29 cellular contexts compared by ENCODE assay signal in the genomic region with DNA sequence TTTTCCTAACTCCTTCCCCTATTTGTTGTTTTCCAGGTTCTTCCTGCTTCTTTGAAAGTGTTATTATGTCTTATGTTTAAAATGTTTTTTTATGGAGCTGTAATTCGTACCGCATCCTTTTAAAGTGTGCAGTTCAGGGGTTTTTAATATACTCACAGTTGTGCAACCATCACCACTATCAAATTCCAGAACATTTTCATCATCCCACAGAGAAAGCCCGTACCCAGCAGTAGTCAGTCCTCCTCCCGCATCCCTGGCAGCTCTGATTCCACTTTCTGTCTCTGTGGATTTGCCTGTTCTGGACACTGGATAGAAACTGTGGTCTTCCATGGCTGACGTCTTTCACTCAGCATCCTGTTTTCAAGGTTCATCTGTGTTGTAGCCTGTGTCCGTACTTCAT.
DNase-seq lines count a peak whose midpoint lies in the region; ATAC-seq and TF ChIP-seq lines count a peak whose summit lies in the region.
"Had no signal": no experiment of that assay in that cellular context is flagged by ENCODE, and none has a peak within 500 bp of the region (broad histone marks: within the 10 kb centered on the region; RNA-seq: fewer than 3 reads in every experiment).

No MANE protein-coding gene starts in this region.

- intact Hi-C loops in PC-3 (cut with micrococcal nuclease): no loop called here
- intact Hi-C loops in dorsolateral prefrontal cortex (cut with DNase I): loop anchor here in 1 of 2 donors (5.0 kb wide), 1 partner anchor 215 kb away; no protein-coding TSS in a partner anchor

- H3K27ac ChIP-seq in PC-3 (ENCODE audit: low read length): no peak overlapping the region
- peak overlapping the region in 30 of 59 donors; percentile 0 to 87 (median 50) for H3K27ac ChIP-seq in dorsolateral prefrontal cortex
- H3K27ac ChIP-seq: 22Rv1, heart right ventricle, prostate gland, right lobe of liver, stomach had no signal

- no peaks in the 10 kb centered on the region for H3F3A ChIP-seq in PC-3 (ENCODE audit: low read length, unreplicated experiment)

- H3K27me3 ChIP-seq in PC-3 (ENCODE audit: low read length): peaks cover 36% of the 10 kb centered on the region
- no peaks in the 10 kb centered on the region for H3K27me3 ChIP-seq in dorsolateral prefrontal cortex
- H3K27me3 ChIP-seq: heart right ventricle, right lobe of liver, stomach, tibial nerve had no signal

- no peaks in the 10 kb centered on the region for H3K36me3 ChIP-seq in PC-3 (ENCODE audit: low read depth, low read length)
- H3K36me3 ChIP-seq: prostate gland, right lobe of liver had no signal

- no peaks in the 10 kb centered on the region for H3K4me1 ChIP-seq in PC-3 (ENCODE audit: insufficient read depth, low read length)
- H3K4me1 ChIP-seq: prostate gland, right lobe of liver had no signal

- no TSS peak for BruUV-seq in PC-3 (replicated peaks; lab: Mats Ljungman, UMichigan)

- no peaks in the 10 kb centered on the region for H3K79me2 ChIP-seq in PC-3 (ENCODE audit: low read length)

- peak; percentile 41 for DNase-seq in AG10803 (ENCODE audit: low read depth)
- DNase-seq in PC-3: peak; percentile 27
- DNase-seq in dorsolateral prefrontal cortex: no peak
- DNase-seq in myocyte (ENCODE audit: low read depth): peak; percentile 56
- no peak for DNase-seq in globus pallidus (ENCODE audit: low spot score)
- DNase-seq in UCSD-AML1 (lab: John Stamatoyannopoulos, UW; ENCODE audit: unreplicated experiment): no peak
- DNase-seq in DMS79 treated with DMSO at 0.1 percent for 48 hours (lab: John Stamatoyannopoulos, UW): no peak
- DNase-seq in NCI-H1417 treated with DMSO at 0.1 percent for 48 hours (lab: John Stamatoyannopoulos, UW): no peak
- DNase-seq: activated CD4-positive, alpha-beta T cell treated with anti-CD3 and anti-CD28 coated beads for 36 hours; activated CD8-positive, alpha-beta T cell treated with anti-CD3 and anti-CD28 coated beads, Interleukin-2, amount 10 ng/mL, durations not matched to agents 7 days and 5 days; activated effector memory CD4-positive, alpha-beta T cell treated with anti-CD3 and anti-CD28 coated beads, Interleukin-2, amount 50 U/mL, for 16 hours; activated naive CD8-positive, alpha-beta T cell treated with anti-CD3 and anti-CD28 coated beads for 36 hours; DMS79; heart right ventricle; naive B cell; NCI-H1417; NCI-H2081; nucleus accumbens; right lobe of liver; Right ventricle myocardium superior; stimulated activated CD4-positive, alpha-beta T cell treated with anti-CD3 and anti-CD28 coated beads, Interleukin-12 subunit alpha, Interleukin-12 subunit beta, amount 100 ng/mL, for 4 hours; stimulated activated CD4-positive, alpha-beta T cell treated with anti-CD3 and anti-CD28 coated beads, Interleukin-4, amount 100 ng/mL, for 1 hour; stomach; T-helper 2 cell had no signal

- TF ChIP-seq CTCF in AG10803 (conservative IDR thresholded peaks at IDR 0.05; ENCODE audit: low read length) (no peak), PC-3 (conservative IDR thresholded peaks at IDR 0.05; ENCODE audit: low read depth, low read length) (no peak), dorsolateral prefrontal cortex (IDR thresholded peaks at IDR 0.05 in 54 of 56, conservative IDR thresholded peaks at IDR 0.05 in 2 of 56; ENCODE audit: low read depth in 1 of 56, partially characterized antibody in 56 of 56) (no peak)

- H3K4me3 ChIP-seq in AG10803 (ENCODE audit: low read length): no peak overlapping the region
- no peak overlapping the region for H3K4me3 ChIP-seq in PC-3 (ENCODE audit: low read length)
- H3K4me3 ChIP-seq in dorsolateral prefrontal cortex: no peak overlapping the region
- H3K4me3 ChIP-seq: heart right ventricle, prostate gland, right lobe of liver, stomach, tibial nerve had no signal

- CTCF ChIA-PET in PC-3 (lab: Charles Lee): no interaction called here

- no peak overlapping the region for H2AFZ ChIP-seq in PC-3 (ENCODE audit: low read length)

- H3K4me2 ChIP-seq in PC-3 (ENCODE audit: low read length): no peak overlapping the region

- ATAC-seq in PC-3: no peak
- ATAC-seq: activated CD4-positive, alpha-beta T cell treated with anti-CD3 and anti-CD28 coated beads for 36 hours; activated CD8-positive, alpha-beta T cell treated with anti-CD3 and anti-CD28 coated beads, Interleukin-2, amount 10 ng/mL, durations not matched to agents 7 days and 5 days; HCT116; heart right ventricle; Panc1; right lobe of liver had no signal

- no peaks in the 10 kb centered on the region for H3K9me2 ChIP-seq in PC-3 (replicated peaks; ENCODE audit: low read length)

- no peak overlapping the region for H3K9ac ChIP-seq in PC-3 (ENCODE audit: low read length)

- POLR2A ChIA-PET in PC-3 (lab: Charles Lee; ENCODE audit: unreplicated experiment): interaction anchor here (0.6 kb wide), 1 partner anchor 82 kb away, joined by 8 read pairs; a partner anchor contains a TSS

- no peaks in the 10 kb centered on the region for H4K20me1 ChIP-seq in PC-3 (ENCODE audit: low read length)

- H3K9me3 ChIP-seq in PC-3 (ENCODE audit: low read length): no peaks in the 10 kb centered on the region
- H3K9me3 ChIP-seq: heart right ventricle, prostate gland, right lobe of liver, stomach, tibial nerve had no signal

Comparison
In these comparisons a context has a peak if more than half of its experiments do, and no peak if none do; other contexts are left out.
1. DNase-seq: peak in AG10803 (single experiment), PC-3 (single experiment) and myocyte (single experiment); none in dorsolateral prefrontal cortex (0 of 10), globus pallidus (single experiment), UCSD-AML1 (single experiment), DMS79 treated with DMSO at 0.1 percent for 48 hours (single experiment) and NCI-H1417 treated with DMSO at 0.1 percent for 48 hours (single experiment).